16 cellular contexts compared by ENCODE assay signal in genomic region chr15:87764461-87765236, GRCh38.
DNase-seq lines count a peak whose midpoint lies in the region; ATAC-seq, FAIRE-seq and TF ChIP-seq lines count a peak whose summit lies in the region.
"Had no signal": no experiment of that assay in that cellular context is flagged by ENCODE, and none has a peak within 500 bp of the region (broad histone marks: within the 10 kb centered on the region; RNA-seq: fewer than 3 reads in every experiment).

No MANE protein-coding gene starts in this region.

- H2AFZ ChIP-seq in trophoblast cell (ENCODE audit: insufficient read depth, low read length, poor library complexity), result no peak overlapping the region

- H2BK5ac ChIP-seq in mesendoderm (ENCODE audit: low read length), result no peak overlapping the region
- H2BK5ac ChIP-seq in trophoblast cell (ENCODE audit: low read depth, low read length, poor library complexity), result no peak overlapping the region

- H2BK15ac ChIP-seq in mesendoderm (replicated peaks; ENCODE audit: low read depth), result no peak overlapping the region

- H3K27ac ChIP-seq in mesendoderm (ENCODE audit: low read depth, low read length) (no peak overlapping the region), trophoblast cell (ENCODE audit: low read depth, low read length) (no peak overlapping the region)
- H3K27ac ChIP-seq: pancreas, tibial artery had no signal

- no peak overlapping the region for H3K4me3 ChIP-seq in bronchial epithelial cell (ENCODE audit: low read depth, low read length)
- no peak overlapping the region for H3K4me3 ChIP-seq in mesendoderm (ENCODE audit: low read length)
- H3K4me3 ChIP-seq in trophoblast cell (ENCODE audit: low read depth, low read length), result no peak overlapping the region
- H3K4me3 ChIP-seq: pancreas, tibial artery had no signal

- H2AK5ac ChIP-seq in mesendoderm (ENCODE audit: low read length) (no peak overlapping the region), trophoblast cell (ENCODE audit: low read length) (no peak overlapping the region)

- no peak overlapping the region for H3K4me2 ChIP-seq in mesendoderm (ENCODE audit: low read length)
- no peak overlapping the region for H3K4me2 ChIP-seq in trophoblast cell (ENCODE audit: low read length)

- H3K23ac ChIP-seq in mesendoderm (ENCODE audit: low read length) (peak overlapping the region; percentile 1), trophoblast cell (ENCODE audit: low read length) (no peak overlapping the region)

- peaks cover 6 to 7% of the 10 kb centered on the region in 2 donors for H3K4me1 Mint-ChIP-seq in effector memory CD8-positive, alpha-beta T cell (ENCODE audit: low read depth in 2 of 2)

- no peak for TF ChIP-seq CTCF in bronchial epithelial cell (IDR thresholded peaks at IDR 0.05; ENCODE audit: insufficient read depth, low read length, severe bottlenecking)

- WGBS in mesendoderm (ENCODE audit: extremely low coverage, insufficient coverage, low lambda C conversion rate), result no CpG with 5 or more reads among the region's 4 CpGs
- no CpG with 5 or more reads among the region's 4 CpGs for WGBS in trophoblast cell (ENCODE audit: extremely low coverage, insufficient coverage, insufficient read length)

- no peak overlapping the region for H4K91ac ChIP-seq in trophoblast cell (ENCODE audit: low read depth, low read length)

- H3K27ac Mint-ChIP-seq in effector memory CD8-positive, alpha-beta T cell, result no peak overlapping the region
- H3K27ac Mint-ChIP-seq: immature natural killer cell had no signal

- DNase-seq in EL (peak; percentile 92), NCI-H82 treated with DMSO at 0.1 percent for 48 hours (lab: John Stamatoyannopoulos, UW; ENCODE audit: unreplicated experiment) (peak; percentile 80), bronchial epithelial cell (ENCODE audit: low read depth) (peak; percentile 1), mesendoderm (peak; percentile 84), trophoblast cell (no peak)
- no peak for DNase-seq in effector memory CD8-positive, alpha-beta T cell
- DNase-seq: activated CD4-positive, alpha-beta T cell treated with anti-CD3 and anti-CD28 coated beads for 1 hour; activated effector memory CD4-positive, alpha-beta T cell treated with Interleukin-2 at 50 U/mL for 16 hours; DMS153; immature natural killer cell; NCI-H1092 treated with DMSO at 0.1 percent for 48 hours; pancreas; tibial artery had no signal

- H2BK120ac ChIP-seq in mesendoderm (ENCODE audit: low read depth, low read length) (no peak overlapping the region), trophoblast cell (ENCODE audit: insufficient read depth, low read length, poor library complexity) (no peak overlapping the region)

- H4K8ac ChIP-seq in mesendoderm (ENCODE audit: low read depth, low read length) (no peak overlapping the region), trophoblast cell (ENCODE audit: low read depth, low read length) (no peak overlapping the region)

- H3K18ac ChIP-seq in mesendoderm (ENCODE audit: low read length), result no peak overlapping the region
- H3K18ac ChIP-seq in trophoblast cell (ENCODE audit: low read length), result no peak overlapping the region

- H3K79me2 ChIP-seq in mesendoderm (ENCODE audit: control insufficient read depth, insufficient read depth, low read length) (no peaks in the 10 kb centered on the region), trophoblast cell (ENCODE audit: control insufficient read depth, insufficient read depth, low read length, poor library complexity) (no peaks in the 10 kb centered on the region)

- H3K36me3 Mint-ChIP-seq in effector memory CD8-positive, alpha-beta T cell (ENCODE audit: insufficient read depth), result no peaks in the 10 kb centered on the region
- H3K36me3 Mint-ChIP-seq: immature natural killer cell had no signal

- no peak overlapping the region for H4K5ac ChIP-seq in mesendoderm (ENCODE audit: low read length)

- no peak overlapping the region for H3K14ac ChIP-seq in trophoblast cell (ENCODE audit: low read length)

- H3K36me3 ChIP-seq in bronchial epithelial cell (ENCODE audit: control insufficient read depth, insufficient read depth, low read length) (no peaks in the 10 kb centered on the region), mesendoderm (ENCODE audit: control insufficient read depth, insufficient read depth, low read length) (no peaks in the 10 kb centered on the region), trophoblast cell (ENCODE audit: control insufficient read depth in 1 of 2, insufficient read depth in 2 of 2, low read length in 2 of 2) (no peaks in the 10 kb centered on the region)
- H3K36me3 ChIP-seq: pancreas, tibial artery had no signal

- no peaks in the 10 kb centered on the region for H3K79me1 ChIP-seq in mesendoderm (ENCODE audit: low read length)
- H3K79me1 ChIP-seq in trophoblast cell (ENCODE audit: low read length), result no peaks in the 10 kb centered on the region

- no peak for FAIRE-seq in bronchial epithelial cell (lab: Jason Lieb, UNC)
- FAIRE-seq: pancreas had no signal

- H3K4me3 Mint-ChIP-seq in effector memory CD8-positive, alpha-beta T cell, result no peak overlapping the region
- H3K4me3 Mint-ChIP-seq: immature natural killer cell had no signal

- H3K4me1 ChIP-seq in mesendoderm (ENCODE audit: control insufficient read depth, low read depth, low read length) (peaks cover 4% of the 10 kb centered on the region), trophoblast cell (ENCODE audit: control insufficient read depth in 1 of 2, insufficient read depth in 2 of 2, low read length in 2 of 2) (peaks cover 0 to 2% of the 10 kb centered on the region in 2 experiments)
- H3K4me1 ChIP-seq: pancreas had no signal

- no peak overlapping the region for H2BK12ac ChIP-seq in trophoblast cell (ENCODE audit: low read length)

- H3K4ac ChIP-seq in mesendoderm (ENCODE audit: low read depth, low read length) (no peak overlapping the region), trophoblast cell (ENCODE audit: low read depth, low read length) (no peak overlapping the region)

- H3K27me3 Mint-ChIP-seq in effector memory CD8-positive, alpha-beta T cell, result peaks cover 0 to 23% of the 10 kb centered on the region in 2 donors

- no peak for ATAC-seq in HG03139 (IDR thresholded peaks at IDR 0.05; ENCODE audit: unreplicated experiment)
- ATAC-seq in GM19452 (IDR thresholded peaks at IDR 0.05; ENCODE audit: unreplicated experiment), result no peak
- ATAC-seq in effector memory CD8-positive, alpha-beta T cell (replicated peaks), result no peak
- ATAC-seq: Panc1, pancreas had no signal

- H4K12ac ChIP-seq in trophoblast cell (ENCODE audit: low read depth, low read length), result no peak overlapping the region

- H3K27me3 ChIP-seq in bronchial epithelial cell (ENCODE audit: control insufficient read depth, insufficient read depth, low read length), result no peaks in the 10 kb centered on the region
- no peaks in the 10 kb centered on the region for H3K27me3 ChIP-seq in mesendoderm (ENCODE audit: insufficient read depth, low read length, poor library complexity)
- no peaks in the 10 kb centered on the region for H3K27me3 ChIP-seq in trophoblast cell (ENCODE audit: insufficient read depth, low read length)
- H3K27me3 ChIP-seq: pancreas, tibial artery had no signal

- no peaks in the 10 kb centered on the region for H3K9me3 ChIP-seq in trophoblast cell (ENCODE audit: insufficient read depth, low read depth, low read length)
- H3K9me3 ChIP-seq: pancreas, tibial artery had no signal

- peaks cover 9 to 14% of the 10 kb centered on the region in 2 donors for H3K9me3 Mint-ChIP-seq in effector memory CD8-positive, alpha-beta T cell

- no peak overlapping the region for H3K9ac ChIP-seq in mesendoderm (ENCODE audit: low read length)
- H3K9ac ChIP-seq in trophoblast cell (ENCODE audit: low read length), result no peak overlapping the region

- H3K56ac ChIP-seq in mesendoderm (ENCODE audit: low read length), result no peak overlapping the region

Comparison
In these comparisons a context has a peak if more than half of its experiments do, and no peak if none do; other contexts are left out.
1. DNase-seq: peak in EL (single experiment), NCI-H82 treated with DMSO at 0.1 percent for 48 hours (single experiment), bronchial epithelial cell (single experiment) and mesendoderm (single experiment); none in effector memory CD8-positive, alpha-beta T cell (0 of 3) and trophoblast cell (0 of 2).